In the genomic region with DNA sequence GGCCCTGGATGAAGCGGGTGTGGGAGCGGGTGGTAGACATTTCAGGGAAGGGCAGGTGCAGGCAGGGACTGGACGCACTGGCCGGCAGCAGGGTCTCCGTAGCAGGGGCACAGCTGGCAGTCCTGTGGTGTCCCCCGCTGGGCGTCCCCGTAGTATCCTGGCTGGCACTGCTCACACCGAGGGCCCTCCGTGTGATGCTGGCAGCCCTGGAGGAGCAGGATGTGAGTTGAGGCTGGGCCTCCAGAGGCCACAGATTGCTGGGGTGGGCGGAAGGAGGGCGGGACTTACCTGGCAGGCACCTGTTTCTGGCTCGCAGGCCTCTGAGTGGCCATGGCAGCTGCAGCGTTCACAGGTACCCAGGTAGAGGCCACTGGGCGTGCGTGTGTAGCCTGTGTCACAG, we compare ENCODE assay signal across 20 cellular contexts.
DNase-seq lines count a peak whose midpoint lies in the region; ATAC-seq, FAIRE-seq and TF ChIP-seq lines count a peak whose summit lies in the region.
"Had no signal": no experiment of that assay in that cellular context is flagged by ENCODE, and none has a peak within 500 bp of the region (broad histone marks: within the 10 kb centered on the region; RNA-seq: fewer than 3 reads in every experiment).

No MANE protein-coding gene starts in this region.

- no peak overlapping the region for H3K4me3 Mint-ChIP-seq in activated T-cell treated with anti-CD3 and anti-CD28 coated beads, Interleukin-2, amount 50 U/mL, for 24 hours
- H3K4me3 Mint-ChIP-seq: CD4-positive, alpha-beta T cell; HFFc6 had no signal

- no peak overlapping the region for H3K27ac Mint-ChIP-seq in activated T-cell treated with anti-CD3 and anti-CD28 coated beads, Interleukin-2, amount 50 U/mL, for 24 hours
- H3K27ac Mint-ChIP-seq: CD4-positive, alpha-beta T cell; HFFc6 had no signal

- H3K36me3 Mint-ChIP-seq in activated T-cell treated with anti-CD3 and anti-CD28 coated beads, Interleukin-2, amount 50 U/mL, for 24 hours (ENCODE audit: low read depth): no peaks in the 10 kb centered on the region

- no peaks in the 10 kb centered on the region for H3K9me3 ChIP-seq in esophagus muscularis mucosa
- no peaks in the 10 kb centered on the region for H3K9me3 ChIP-seq in kidney (ENCODE audit: control insufficient read depth in 1 of 2, low read length in 2 of 2)
- H3K9me3 ChIP-seq: BE2C, SJCRH30 had no signal

- no peak overlapping the region for H3K9ac ChIP-seq in kidney (ENCODE audit: low read length in 2 of 2)

- H3K4me1 Mint-ChIP-seq in activated T-cell treated with anti-CD3 and anti-CD28 coated beads, Interleukin-2, amount 50 U/mL, for 24 hours (ENCODE audit: low read depth): no peaks in the 10 kb centered on the region

- no peak for FAIRE-seq in kidney (lab: Jason Lieb, UNC)
- FAIRE-seq: HepG2 had no signal

- TF ChIP-seq EP300 in esophagus muscularis mucosa (IDR thresholded peaks at IDR 0.05): no peak

- H3K27me3 ChIP-seq in esophagus muscularis mucosa: no peaks in the 10 kb centered on the region
- H3K27me3 ChIP-seq: BE2C, SJCRH30 had no signal

- H3K9me3 Mint-ChIP-seq in activated T-cell treated with anti-CD3 and anti-CD28 coated beads, Interleukin-2, amount 50 U/mL, for 24 hours: no peaks in the 10 kb centered on the region
- H3K9me3 Mint-ChIP-seq: CD4-positive, alpha-beta T cell; HFFc6 had no signal

- ATAC-seq in SK-N-SH treated with all-trans-retinoic acid at 6 μM for 48 hours: no peak
- ATAC-seq: HepG2 had no signal

- WGBS in esophagus muscularis mucosa: 91% methylated on average over 7 of the region's 16 CpGs

- no peak overlapping the region for H3K4me3 ChIP-seq in esophagus muscularis mucosa
- no peak overlapping the region for H3K4me3 ChIP-seq in kidney (ENCODE audit: low read length in 2 of 2)
- H3K4me3 ChIP-seq: SJCRH30 had no signal

- H3K27ac ChIP-seq in esophagus muscularis mucosa (replicated peaks in 1 of 4): peak overlapping the region; percentile 77 to 87 (median 82)
- no peak overlapping the region for H3K27ac ChIP-seq in kidney (ENCODE audit: low read depth in 2 of 2, low read length in 2 of 2)
- H3K27ac ChIP-seq: SJCRH30 had no signal

- H3K27me3 Mint-ChIP-seq in activated T-cell treated with anti-CD3 and anti-CD28 coated beads, Interleukin-2, amount 50 U/mL, for 24 hours: no peaks in the 10 kb centered on the region
- H3K27me3 Mint-ChIP-seq: CD4-positive, alpha-beta T cell had no signal

- H3K36me3 ChIP-seq in esophagus muscularis mucosa (peaks cover 87 to 100% (median 97%) of the 10 kb centered on the region in 4 donors), kidney (ENCODE audit: control insufficient read depth in 1 of 2, insufficient read depth in 2 of 2, low read length in 2 of 2) (peaks cover 6 to 25% of the 10 kb centered on the region in 2 donors)
- H3K36me3 ChIP-seq: BE2C had no signal

- intact Hi-C loops in esophagus muscularis mucosa (cut with DNase I): no loop called here
- intact Hi-C loops in kidney (cut with DNase I): no loop called here

- TF ChIP-seq POLR2A in esophagus muscularis mucosa (IDR thresholded peaks at IDR 0.05; ENCODE audit: low read depth): no peak

- H3K4me1 ChIP-seq in esophagus muscularis mucosa (peaks cover 16 to 51% (median 41%) of the 10 kb centered on the region in 4 donors), kidney (ENCODE audit: control insufficient read depth in 1 of 2, insufficient read depth in 1 of 2, low read depth in 1 of 2, low read length in 2 of 2) (peaks cover 0 to 3% of the 10 kb centered on the region in 2 donors)
- H3K4me1 ChIP-seq: BE2C had no signal

- peak; percentile 38 for DNase-seq in DMS53 (lab: John Stamatoyannopoulos, UW)
- DNase-seq in DMS53 treated with DMSO at 0.1 percent for 48 hours (lab: John Stamatoyannopoulos, UW; ENCODE audit: unreplicated experiment): no peak
- peak; percentile 54 for DNase-seq in COR-L47 (lab: John Stamatoyannopoulos, UW)
- peak; percentile 19 for DNase-seq in NCI-H2171 treated with DMSO at 0.1 percent for 48 hours (lab: John Stamatoyannopoulos, UW)
- no peak for DNase-seq in esophagus muscularis mucosa (ENCODE audit: extremely low spot score)
- no peak for DNase-seq in activated T-cell treated with anti-CD3 and anti-CD28 coated beads, Interleukin-2, amount 50 U/mL, for 24 hours
- DNase-seq in kidney: no peak
- DNase-seq: 8988T; CD4-positive, alpha-beta T cell; HFFc6; KG1; NCI-H1694 treated with DMSO at 0.1 percent for 48 hours; NCI-H524; OCI-M1; RPMI8226; SJCRH30; SW 1271 had no signal

- TF ChIP-seq CTCF in esophagus muscularis mucosa (IDR thresholded peaks at IDR 0.05) (no peak), kidney (IDR thresholded peaks at IDR 0.05; ENCODE audit: borderline replicate concordance, extremely low read depth, insufficient read depth) (no peak)

TF ChIP-seq in SK-N-SH treated with all-trans-retinoic acid at 6 μM for 48 hours, 23 proteins besides CTCF, POLR2A, EP300 and RAD21 (continues in another document):
- TF ChIP-seq OSR1 (CRISPR knock-in tag; IDR thresholded peaks at IDR 0.05) (no peak), ISL1 (CRISPR knock-in tag; IDR thresholded peaks at IDR 0.05) (no peak), SNAI2 (CRISPR knock-in tag; IDR thresholded peaks at IDR 0.05) (no peak), ZNF565 (CRISPR knock-in tag; conservative IDR thresholded peaks at IDR 0.05; ENCODE audit: low read depth) (no peak), ESRRG (CRISPR knock-in tag; IDR thresholded peaks at IDR 0.05) (no peak), ARNTL (CRISPR knock-in tag; IDR thresholded peaks at IDR 0.05; ENCODE audit: borderline replicate concordance, low read depth) (no peak), TCF4 (CRISPR knock-in tag; IDR thresholded peaks at IDR 0.05; ENCODE audit: borderline replicate concordance) (no peak), ZFP30 (CRISPR knock-in tag; IDR thresholded peaks at IDR 0.05) (no peak)
- TF ChIP-seq, protein P1, sequence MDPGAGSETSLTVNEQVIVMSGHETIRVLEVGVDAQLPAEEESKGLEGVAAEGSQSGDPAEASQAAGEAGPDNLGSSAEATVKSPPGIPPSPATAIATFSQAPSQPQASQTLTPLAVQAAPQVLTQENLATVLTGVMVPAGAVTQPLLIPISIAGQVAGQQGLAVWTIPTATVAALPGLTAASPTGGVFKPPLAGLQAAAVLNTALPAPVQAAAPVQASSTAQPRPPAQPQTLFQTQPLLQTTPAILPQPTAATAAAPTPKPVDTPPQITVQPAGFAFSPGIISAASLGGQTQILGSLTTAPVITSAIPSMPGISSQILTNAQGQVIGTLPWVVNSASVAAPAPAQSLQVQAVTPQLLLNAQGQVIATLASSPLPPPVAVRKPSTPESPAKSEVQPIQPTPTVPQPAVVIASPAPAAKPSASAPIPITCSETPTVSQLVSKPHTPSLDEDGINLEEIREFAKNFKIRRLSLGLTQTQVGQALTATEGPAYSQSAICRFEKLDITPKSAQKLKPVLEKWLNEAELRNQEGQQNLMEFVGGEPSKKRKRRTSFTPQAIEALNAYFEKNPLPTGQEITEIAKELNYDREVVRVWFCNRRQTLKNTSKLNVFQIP (CRISPR knock-in tag; IDR thresholded peaks at IDR 0.05; ENCODE audit: borderline replicate concordance, low read depth): no peak
- TF ChIP-seq, protein P2, sequence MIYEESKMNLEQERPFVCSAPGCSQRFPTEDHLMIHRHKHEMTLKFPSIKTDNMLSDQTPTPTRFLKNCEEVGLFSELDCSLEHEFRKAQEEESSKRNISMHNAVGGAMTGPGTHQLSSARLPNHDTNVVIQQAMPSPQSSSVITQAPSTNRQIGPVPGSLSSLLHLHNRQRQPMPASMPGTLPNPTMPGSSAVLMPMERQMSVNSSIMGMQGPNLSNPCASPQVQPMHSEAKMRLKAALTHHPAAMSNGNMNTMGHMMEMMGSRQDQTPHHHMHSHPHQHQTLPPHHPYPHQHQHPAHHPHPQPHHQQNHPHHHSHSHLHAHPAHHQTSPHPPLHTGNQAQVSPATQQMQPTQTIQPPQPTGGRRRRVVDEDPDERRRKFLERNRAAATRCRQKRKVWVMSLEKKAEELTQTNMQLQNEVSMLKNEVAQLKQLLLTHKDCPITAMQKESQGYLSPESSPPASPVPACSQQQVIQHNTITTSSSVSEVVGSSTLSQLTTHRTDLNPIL (CRISPR knock-in tag; IDR thresholded peaks at IDR 0.05; ENCODE audit: low read depth): no peak
- TF ChIP-seq, protein P3, sequence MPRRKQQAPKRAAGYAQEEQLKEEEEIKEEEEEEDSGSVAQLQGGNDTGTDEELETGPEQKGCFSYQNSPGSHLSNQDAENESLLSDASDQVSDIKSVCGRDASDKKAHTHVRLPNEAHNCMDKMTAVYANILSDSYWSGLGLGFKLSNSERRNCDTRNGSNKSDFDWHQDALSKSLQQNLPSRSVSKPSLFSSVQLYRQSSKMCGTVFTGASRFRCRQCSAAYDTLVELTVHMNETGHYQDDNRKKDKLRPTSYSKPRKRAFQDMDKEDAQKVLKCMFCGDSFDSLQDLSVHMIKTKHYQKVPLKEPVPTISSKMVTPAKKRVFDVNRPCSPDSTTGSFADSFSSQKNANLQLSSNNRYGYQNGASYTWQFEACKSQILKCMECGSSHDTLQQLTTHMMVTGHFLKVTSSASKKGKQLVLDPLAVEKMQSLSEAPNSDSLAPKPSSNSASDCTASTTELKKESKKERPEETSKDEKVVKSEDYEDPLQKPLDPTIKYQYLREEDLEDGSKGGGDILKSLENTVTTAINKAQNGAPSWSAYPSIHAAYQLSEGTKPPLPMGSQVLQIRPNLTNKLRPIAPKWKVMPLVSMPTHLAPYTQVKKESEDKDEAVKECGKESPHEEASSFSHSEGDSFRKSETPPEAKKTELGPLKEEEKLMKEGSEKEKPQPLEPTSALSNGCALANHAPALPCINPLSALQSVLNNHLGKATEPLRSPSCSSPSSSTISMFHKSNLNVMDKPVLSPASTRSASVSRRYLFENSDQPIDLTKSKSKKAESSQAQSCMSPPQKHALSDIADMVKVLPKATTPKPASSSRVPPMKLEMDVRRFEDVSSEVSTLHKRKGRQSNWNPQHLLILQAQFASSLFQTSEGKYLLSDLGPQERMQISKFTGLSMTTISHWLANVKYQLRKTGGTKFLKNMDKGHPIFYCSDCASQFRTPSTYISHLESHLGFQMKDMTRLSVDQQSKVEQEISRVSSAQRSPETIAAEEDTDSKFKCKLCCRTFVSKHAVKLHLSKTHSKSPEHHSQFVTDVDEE (CRISPR knock-in tag; IDR thresholded peaks at IDR 0.05): no peak

Comparison
In these comparisons a context has a peak if more than half of its experiments do, and no peak if none do; other contexts are left out.
1. DNase-seq: peak in DMS53 (single experiment), COR-L47 (single experiment) and NCI-H2171 treated with DMSO at 0.1 percent for 48 hours (single experiment); none in DMS53 treated with DMSO at 0.1 percent for 48 hours (single experiment), esophagus muscularis mucosa (single experiment), activated T-cell treated with anti-CD3 and anti-CD28 coated beads, Interleukin-2, amount 50 U/mL, for 24 hours (single experiment) and kidney (single experiment).
2. H3K27ac ChIP-seq: peak in esophagus muscularis mucosa (4 of 4); none in kidney (0 of 2).